ENCODE assay signal across 1 cellular context in the genomic region with DNA sequence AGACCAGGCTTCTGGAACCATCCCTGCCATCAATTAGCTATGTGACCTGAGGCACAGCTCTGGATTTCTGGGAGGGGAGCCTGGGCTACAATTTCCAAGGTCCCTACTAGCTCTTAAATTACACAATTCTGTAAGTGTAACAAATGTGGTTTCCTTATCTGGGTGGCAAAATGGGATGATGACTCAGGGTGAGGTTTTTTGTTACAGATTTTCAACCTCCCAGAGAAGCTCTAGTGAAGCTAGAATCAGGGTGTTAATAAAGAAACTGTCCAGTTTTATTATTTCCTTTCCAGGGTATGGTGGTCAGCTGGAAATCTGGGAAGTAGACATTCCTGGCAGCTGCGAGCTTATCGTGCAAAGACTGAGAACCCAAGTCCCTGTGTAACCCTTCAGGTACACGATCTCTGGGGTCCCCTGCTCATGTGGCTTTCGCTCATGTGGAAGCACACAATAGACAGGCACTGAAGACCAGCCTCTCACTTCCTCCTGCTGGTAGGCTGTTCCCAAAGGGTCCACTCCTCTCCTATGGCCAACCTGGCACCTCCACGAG.
TF ChIP-seq lines count a peak whose summit lies in the region.

No MANE protein-coding gene starts in this region.

TF ChIP-seq in GM23338, 12 proteins besides CTCF, POLR2A, EP300 and RAD21 (continued from another document):
- TF ChIP-seq, protein P1, sequence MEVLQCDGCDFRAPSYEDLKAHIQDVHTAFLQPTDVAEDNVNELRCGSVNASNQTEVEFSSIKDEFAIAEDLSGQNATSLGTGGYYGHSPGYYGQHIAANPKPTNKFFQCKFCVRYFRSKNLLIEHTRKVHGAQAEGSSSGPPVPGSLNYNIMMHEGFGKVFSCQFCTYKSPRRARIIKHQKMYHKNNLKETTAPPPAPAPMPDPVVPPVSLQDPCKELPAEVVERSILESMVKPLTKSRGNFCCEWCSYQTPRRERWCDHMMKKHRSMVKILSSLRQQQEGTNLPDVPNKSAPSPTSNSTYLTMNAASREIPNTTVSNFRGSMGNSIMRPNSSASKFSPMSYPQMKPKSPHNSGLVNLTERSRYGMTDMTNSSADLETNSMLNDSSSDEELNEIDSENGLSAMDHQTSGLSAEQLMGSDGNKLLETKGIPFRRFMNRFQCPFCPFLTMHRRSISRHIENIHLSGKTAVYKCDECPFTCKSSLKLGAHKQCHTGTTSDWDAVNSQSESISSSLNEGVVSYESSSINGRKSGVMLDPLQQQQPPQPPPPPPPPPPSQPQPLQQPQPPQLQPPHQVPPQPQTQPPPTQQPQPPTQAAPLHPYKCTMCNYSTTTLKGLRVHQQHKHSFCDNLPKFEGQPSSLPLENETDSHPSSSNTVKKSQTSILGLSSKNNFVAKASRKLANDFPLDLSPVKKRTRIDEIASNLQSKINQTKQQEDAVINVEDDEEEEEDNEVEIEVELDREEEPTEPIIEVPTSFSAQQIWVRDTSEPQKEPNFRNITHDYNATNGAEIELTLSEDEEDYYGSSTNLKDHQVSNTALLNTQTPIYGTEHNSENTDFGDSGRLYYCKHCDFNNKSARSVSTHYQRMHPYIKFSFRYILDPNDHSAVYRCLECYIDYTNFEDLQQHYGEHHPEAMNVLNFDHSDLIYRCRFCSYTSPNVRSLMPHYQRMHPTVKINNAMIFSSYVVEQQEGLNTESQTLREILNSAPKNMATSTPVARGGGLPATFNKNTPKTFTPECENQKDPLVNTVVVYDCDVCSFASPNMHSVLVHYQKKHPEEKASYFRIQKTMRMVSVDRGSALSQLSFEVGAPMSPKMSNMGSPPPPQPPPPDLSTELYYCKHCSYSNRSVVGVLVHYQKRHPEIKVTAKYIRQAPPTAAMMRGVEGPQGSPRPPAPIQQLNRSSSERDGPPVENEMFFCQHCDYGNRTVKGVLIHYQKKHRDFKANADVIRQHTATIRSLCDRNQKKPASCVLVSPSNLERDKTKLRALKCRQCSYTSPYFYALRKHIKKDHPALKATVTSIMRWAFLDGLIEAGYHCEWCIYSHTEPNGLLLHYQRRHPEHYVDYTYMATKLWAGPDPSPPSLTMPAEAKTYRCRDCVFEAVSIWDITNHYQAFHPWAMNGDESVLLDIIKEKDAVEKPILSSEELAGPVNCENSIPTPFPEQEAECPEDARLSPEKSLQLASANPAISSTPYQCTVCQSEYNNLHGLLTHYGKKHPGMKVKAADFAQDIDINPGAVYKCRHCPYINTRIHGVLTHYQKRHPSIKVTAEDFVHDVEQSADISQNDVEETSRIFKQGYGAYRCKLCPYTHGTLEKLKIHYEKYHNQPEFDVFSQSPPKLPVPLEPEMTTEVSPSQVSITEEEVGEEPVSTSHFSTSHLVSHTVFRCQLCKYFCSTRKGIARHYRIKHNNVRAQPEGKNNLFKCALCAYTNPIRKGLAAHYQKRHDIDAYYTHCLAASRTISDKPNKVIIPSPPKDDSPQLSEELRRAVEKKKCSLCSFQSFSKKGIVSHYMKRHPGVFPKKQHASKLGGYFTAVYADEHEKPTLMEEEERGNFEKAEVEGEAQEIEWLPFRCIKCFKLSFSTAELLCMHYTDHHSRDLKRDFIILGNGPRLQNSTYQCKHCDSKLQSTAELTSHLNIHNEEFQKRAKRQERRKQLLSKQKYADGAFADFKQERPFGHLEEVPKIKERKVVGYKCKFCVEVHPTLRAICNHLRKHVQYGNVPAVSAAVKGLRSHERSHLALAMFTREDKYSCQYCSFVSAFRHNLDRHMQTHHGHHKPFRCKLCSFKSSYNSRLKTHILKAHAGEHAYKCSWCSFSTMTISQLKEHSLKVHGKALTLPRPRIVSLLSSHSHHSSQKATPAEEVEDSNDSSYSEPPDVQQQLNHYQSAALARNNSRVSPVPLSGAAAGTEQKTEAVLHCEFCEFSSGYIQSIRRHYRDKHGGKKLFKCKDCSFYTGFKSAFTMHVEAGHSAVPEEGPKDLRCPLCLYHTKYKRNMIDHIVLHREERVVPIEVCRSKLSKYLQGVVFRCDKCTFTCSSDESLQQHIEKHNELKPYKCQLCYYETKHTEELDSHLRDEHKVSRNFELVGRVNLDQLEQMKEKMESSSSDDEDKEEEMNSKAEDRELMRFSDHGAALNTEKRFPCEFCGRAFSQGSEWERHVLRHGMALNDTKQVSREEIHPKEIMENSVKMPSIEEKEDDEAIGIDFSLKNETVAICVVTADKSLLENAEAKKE (CRISPR knock-in tag; IDR thresholded peaks at IDR 0.05) = no peak
- TF ChIP-seq ZNF114 (CRISPR knock-in tag; IDR thresholded peaks at IDR 0.05) = no peak
- no peak for TF ChIP-seq EZH2 (IDR thresholded peaks at IDR 0.05; ENCODE audit: low read depth, unreplicated experiment)
- TF ChIP-seq EZH2phosphoT487 (IDR thresholded peaks at IDR 0.05; ENCODE audit: unreplicated experiment) = no peak
- TF ChIP-seq NANOG (IDR thresholded peaks at IDR 0.05; ENCODE audit: borderline replicate concordance) = no peak
- no peak for TF ChIP-seq CREB1 (CRISPR knock-in tag; IDR thresholded peaks at IDR 0.05; ENCODE audit: low read depth)
TF ChIP-seq in GM23338: peak in this region for 0.
